21 cellular contexts compared by ENCODE assay signal in the genomic region with DNA sequence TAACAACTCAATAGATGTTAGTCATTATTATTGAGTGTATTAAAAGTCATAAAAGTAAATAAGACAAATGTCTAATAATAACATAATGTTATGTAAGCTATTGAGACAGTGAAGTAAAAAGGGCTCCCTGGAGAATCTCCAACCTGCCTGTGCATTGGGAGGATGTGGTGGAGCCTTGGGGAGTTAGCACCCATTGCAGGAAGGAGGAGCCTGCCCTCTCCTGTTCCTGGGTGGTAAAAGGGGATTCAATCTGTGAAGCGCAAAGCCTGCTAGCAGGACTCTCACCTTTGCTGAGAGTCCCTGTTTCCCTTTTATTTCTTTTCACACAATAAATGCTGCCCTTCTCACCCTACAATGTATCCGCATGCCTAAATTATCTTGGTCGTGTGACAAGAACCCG.
A peak's percentile ranks its signal among the peaks of the same experiment; 100 is the strongest.
DNase-seq lines count a peak whose midpoint lies in the region; ATAC-seq, FAIRE-seq and TF ChIP-seq lines count a peak whose summit lies in the region.
"Had no signal": no experiment of that assay in that cellular context is flagged by ENCODE, and none has a peak within 500 bp of the region (broad histone marks: within the 10 kb centered on the region; RNA-seq: fewer than 3 reads in every experiment).

No MANE protein-coding gene starts in this region.

- H2AFZ ChIP-seq in K562 (ENCODE audit: low read depth, low read length) (no peak overlapping the region), parathyroid adenoma (no peak overlapping the region)

- no peak for FAIRE-seq in K562 (lab: Jason Lieb, UNC)
- FAIRE-seq: G401.6, urothelium cell line had no signal

- H4K20me1 ChIP-seq in K562 (replicated peaks; ENCODE audit: control insufficient read depth, insufficient read depth, low read length): no peaks in the 10 kb centered on the region

- in situ Hi-C loops in K562 (cut with MboI): no loop called here

- H3K9ac ChIP-seq in K562 (ENCODE audit: insufficient read depth in 1 of 2, low read depth in 2 of 2, low read length in 2 of 2) (no peak overlapping the region), parathyroid adenoma (no peak overlapping the region)

- peak in 1 of 2 experiments; percentile 56; a peak in 2 of 4 replicates for TF ChIP-seq RAD21 in K562 (CRISPR knock-in tag; conservative IDR thresholded peaks at IDR 0.05 in 1 of 2, IDR thresholded peaks at IDR 0.05 in 1 of 2)

- H3K27me3 ChIP-seq in MG63: no peaks in the 10 kb centered on the region
- H3K27me3 ChIP-seq in K562 (ENCODE audit: control insufficient read depth in 2 of 2, insufficient read depth in 2 of 2, low read length in 2 of 2): no peaks in the 10 kb centered on the region
- H3K27me3 ChIP-seq in parathyroid adenoma (ENCODE audit: control insufficient read depth, insufficient read depth, low read length): no peaks in the 10 kb centered on the region
- H3K27me3 ChIP-seq: right lobe of liver, stomach had no signal

- no peaks in the 10 kb centered on the region for H3K9me1 ChIP-seq in K562 (ENCODE audit: control insufficient read depth, insufficient read depth, low read length)

- WGBS in K562 (ENCODE audit: insufficient coverage, low coverage, missing lambda C conversion rate): 79% methylated on average over 4 of the region's 4 CpGs

- DNase-seq in activated CD8-positive, alpha-beta T cell treated with anti-CD3 and anti-CD28 coated beads for 36 hours: peak; percentile 17
- DNase-seq in activated CD8-positive, alpha-beta T cell treated with anti-CD3 and anti-CD28 coated beads, Interleukin-2, amount 10 ng/mL, durations not matched to agents 7 days and 5 days: no peak
- peak; percentile 12 for DNase-seq in MG63
- DNase-seq in K562 (ENCODE audit: extremely low read depth in 1 of 4, low spot score in 3 of 4): peak in 1 of 4 experiments; percentile 6
- no peak for DNase-seq in AG08395 (ENCODE audit: low spot score)
- no peak for DNase-seq in NCI-H524 treated with DMSO at 0.1 percent for 48 hours (lab: John Stamatoyannopoulos, UW)
- DNase-seq: activated B cell treated with CpG ODN at 0.5 μM for 24 hours; amniotic stem cell; CD8-positive, alpha-beta memory T cell; effector memory CD4-positive, alpha-beta T cell; hypothalamus; left colon; NCI-H1092; right lobe of liver; stomach had no signal

- POLR2A ChIA-PET in activated CD8-positive, alpha-beta T cell treated with anti-CD3 and anti-CD28 coated beads for 36 hours (lab: Charles Lee): interaction anchor here (0.6 kb wide), 1 partner anchor 135 kb away, joined by 4 read pairs; no protein-coding TSS in a partner anchor
- POLR2A ChIA-PET in activated CD8-positive, alpha-beta T cell treated with anti-CD3 and anti-CD28 coated beads, Interleukin-2, amount 10 ng/mL, durations not matched to agents 7 days and 5 days (lab: Charles Lee): no interaction called here
- POLR2A ChIA-PET in K562 (lab: Yijun Ruan, JAX): no interaction called here

- H3K36me3 Mint-ChIP-seq in activated CD8-positive, alpha-beta T cell treated with anti-CD3 and anti-CD28 coated beads for 36 hours (ENCODE audit: low read depth): peaks cover 4% of the 10 kb centered on the region
- H3K36me3 Mint-ChIP-seq in activated CD8-positive, alpha-beta T cell treated with anti-CD3 and anti-CD28 coated beads, Interleukin-2, amount 10 ng/mL, durations not matched to agents 7 days and 5 days (ENCODE audit: low read depth): no peaks in the 10 kb centered on the region

- H3K4me1 ChIP-seq in K562 (replicated peaks in 1 of 2; ENCODE audit: control insufficient read depth in 2 of 2, insufficient read depth in 2 of 2, low read length in 2 of 2) (no peaks in the 10 kb centered on the region), parathyroid adenoma (peaks cover 3% of the 10 kb centered on the region)
- H3K4me1 ChIP-seq: right lobe of liver, stomach had no signal

- no peak overlapping the region for H3K4me3 Mint-ChIP-seq in activated CD8-positive, alpha-beta T cell treated with anti-CD3 and anti-CD28 coated beads for 36 hours
- H3K4me3 Mint-ChIP-seq in activated CD8-positive, alpha-beta T cell treated with anti-CD3 and anti-CD28 coated beads, Interleukin-2, amount 10 ng/mL, durations not matched to agents 7 days and 5 days: no peak overlapping the region
- H3K4me3 Mint-ChIP-seq: activated B cell treated with CpG ODN at 0.5 μM for 24 hours; CD8-positive, alpha-beta memory T cell; central memory CD8-positive, alpha-beta T cell had no signal

- no peak overlapping the region for H3K27ac ChIP-seq in K562 (ENCODE audit: extremely low read depth, low read depth, low read length)
- no peak overlapping the region for H3K27ac ChIP-seq in parathyroid adenoma
- H3K27ac ChIP-seq: right lobe of liver, stomach had no signal

- no peaks in the 10 kb centered on the region for H3K79me2 ChIP-seq in K562 (ENCODE audit: control insufficient read depth, insufficient read depth, low read length)
- no peaks in the 10 kb centered on the region for H3K79me2 ChIP-seq in parathyroid adenoma

- H3K27me3 Mint-ChIP-seq in activated CD8-positive, alpha-beta T cell treated with anti-CD3 and anti-CD28 coated beads for 36 hours: no peaks in the 10 kb centered on the region
- H3K27me3 Mint-ChIP-seq in activated CD8-positive, alpha-beta T cell treated with anti-CD3 and anti-CD28 coated beads, Interleukin-2, amount 10 ng/mL, durations not matched to agents 7 days and 5 days (ENCODE audit: low read depth): no peaks in the 10 kb centered on the region
- H3K27me3 Mint-ChIP-seq: activated B cell treated with CpG ODN at 0.5 μM for 24 hours; CD8-positive, alpha-beta memory T cell; central memory CD8-positive, alpha-beta T cell had no signal

- H3K36me3 ChIP-seq in MG63: no peaks in the 10 kb centered on the region
- no peaks in the 10 kb centered on the region for H3K36me3 ChIP-seq in K562 (ENCODE audit: control insufficient read depth, insufficient read depth, low read length)
- H3K36me3 ChIP-seq in parathyroid adenoma (ENCODE audit: control insufficient read depth, insufficient read depth, low read length): no peaks in the 10 kb centered on the region
- H3K36me3 ChIP-seq: right lobe of liver, stomach had no signal

- H3K4me2 ChIP-seq in K562 (ENCODE audit: insufficient read depth, low read length): no peak overlapping the region
- H3K4me2 ChIP-seq in parathyroid adenoma (ENCODE audit: low read length): no peak overlapping the region

- no peak for TF ChIP-seq EP300 in K562 (IDR thresholded peaks at IDR 0.05; ENCODE audit: low read length)

- TF ChIP-seq POLR2A in K562 (conservative IDR thresholded peaks at IDR 0.05): no peak

- intact Hi-C loops in activated CD8-positive, alpha-beta T cell treated with anti-CD3 and anti-CD28 coated beads for 36 hours (cut with micrococcal nuclease): no loop called here
- intact Hi-C loops in K562 (cut with micrococcal nuclease): loop anchor here (5.0 kb wide), 1 partner anchor 256 kb away; no protein-coding TSS in a partner anchor

- no peak for ATAC-seq in activated CD8-positive, alpha-beta T cell treated with anti-CD3 and anti-CD28 coated beads for 36 hours
- ATAC-seq in activated CD8-positive, alpha-beta T cell treated with anti-CD3 and anti-CD28 coated beads, Interleukin-2, amount 10 ng/mL, durations not matched to agents 7 days and 5 days: no peak
- ATAC-seq in K562 (peak; percentile 81), HG03457 (IDR thresholded peaks at IDR 0.05; ENCODE audit: unreplicated experiment) (no peak)
- ATAC-seq: left colon, Right ventricle myocardium inferior had no signal

- H3K4me3 ChIP-seq in MG63 (no peak overlapping the region), K562 (no peak overlapping the region), parathyroid adenoma (ENCODE audit: low read depth, low read length) (no peak overlapping the region)
- H3K4me3 ChIP-seq: right lobe of liver, stomach had no signal

- peak; percentile 10 for TF ChIP-seq CTCF in activated CD8-positive, alpha-beta T cell treated with anti-CD3 and anti-CD28 coated beads for 36 hours (IDR thresholded peaks at IDR 0.05)
- TF ChIP-seq CTCF in K562 (IDR thresholded peaks at IDR 0.05 in 2 of 3, conservative IDR thresholded peaks at IDR 0.05 in 1 of 3; ENCODE audit: insufficient read depth in 2 of 3, low read depth in 1 of 3, low read length in 3 of 3): peak in 2 of 3 experiments; percentile 40 to 41; a peak in 3 of 6 replicates
- peak; percentile 61 for TF ChIP-seq CTCF in parathyroid adenoma (IDR thresholded peaks at IDR 0.05)

- H3K9me3 ChIP-seq in MG63 (peaks cover 7% of the 10 kb centered on the region; the same call in 1 of the 2 replicates), K562 (replicated peaks; ENCODE audit: control insufficient read depth, insufficient read depth, low read depth, low read length) (no peaks in the 10 kb centered on the region), parathyroid adenoma (ENCODE audit: control insufficient read depth, low read length) (no peaks in the 10 kb centered on the region)
- H3K9me3 ChIP-seq: right lobe of liver, stomach had no signal

- CTCF ChIA-PET in activated CD8-positive, alpha-beta T cell treated with anti-CD3 and anti-CD28 coated beads for 36 hours (lab: Charles Lee): interaction anchor here (0.8 to 1.4 kb wide), 2 partner anchors 13 to 269 kb away, joined by 3 read pairs; no protein-coding TSS in a partner anchor
- CTCF ChIA-PET in activated CD8-positive, alpha-beta T cell treated with anti-CD3 and anti-CD28 coated beads, Interleukin-2, amount 10 ng/mL, durations not matched to agents 7 days and 5 days (lab: Charles Lee): interaction anchor here (0.6 to 1.5 kb wide), 4 partner anchors 252 to 697 kb away, joined by 3 to 6 read pairs (median 4); no protein-coding TSS in a partner anchor
- CTCF ChIA-PET in K562 (lab: Yijun Ruan, JAX; ENCODE audit: low intra/inter-chr PET ratio): no interaction called here

- no peaks in the 10 kb centered on the region for H3K9me3 Mint-ChIP-seq in activated CD8-positive, alpha-beta T cell treated with anti-CD3 and anti-CD28 coated beads for 36 hours
- peaks cover 3% of the 10 kb centered on the region for H3K9me3 Mint-ChIP-seq in activated CD8-positive, alpha-beta T cell treated with anti-CD3 and anti-CD28 coated beads, Interleukin-2, amount 10 ng/mL, durations not matched to agents 7 days and 5 days (ENCODE audit: insufficient read depth)
- H3K9me3 Mint-ChIP-seq: central memory CD8-positive, alpha-beta T cell had no signal

- no TSS peak for BruUV-seq in K562 (replicated peaks; lab: Mats Ljungman, UMichigan)

- no peaks in the 10 kb centered on the region for H3K4me1 Mint-ChIP-seq in activated CD8-positive, alpha-beta T cell treated with anti-CD3 and anti-CD28 coated beads for 36 hours (ENCODE audit: low read depth)
- H3K4me1 Mint-ChIP-seq in activated CD8-positive, alpha-beta T cell treated with anti-CD3 and anti-CD28 coated beads, Interleukin-2, amount 10 ng/mL, durations not matched to agents 7 days and 5 days (ENCODE audit: low read depth): no peaks in the 10 kb centered on the region
- H3K4me1 Mint-ChIP-seq: CD8-positive, alpha-beta memory T cell; central memory CD8-positive, alpha-beta T cell had no signal

- no peak overlapping the region for H3K27ac Mint-ChIP-seq in activated CD8-positive, alpha-beta T cell treated with anti-CD3 and anti-CD28 coated beads for 36 hours
- no peak overlapping the region for H3K27ac Mint-ChIP-seq in activated CD8-positive, alpha-beta T cell treated with anti-CD3 and anti-CD28 coated beads, Interleukin-2, amount 10 ng/mL, durations not matched to agents 7 days and 5 days
- H3K27ac Mint-ChIP-seq: activated B cell treated with CpG ODN at 0.5 μM for 24 hours; CD8-positive, alpha-beta memory T cell had no signal

TF ChIP-seq in K562, 482 proteins besides CTCF, POLR2A, EP300 and RAD21 (continues in another document):
- TF ChIP-seq ZC3H8 (IDR thresholded peaks at IDR 0.05) (no peak), TRIM24 (IDR thresholded peaks at IDR 0.05) (no peak)

Comparison
In these comparisons a context has a peak if more than half of its experiments do, and no peak if none do; other contexts are left out.
1. DNase-seq: peak in activated CD8-positive, alpha-beta T cell treated with anti-CD3 and anti-CD28 coated beads for 36 hours (single experiment) and MG63 (single experiment); none in activated CD8-positive, alpha-beta T cell treated with anti-CD3 and anti-CD28 coated beads, Interleukin-2, amount 10 ng/mL, durations not matched to agents 7 days and 5 days (single experiment), AG08395 (single experiment) and NCI-H524 treated with DMSO at 0.1 percent for 48 hours (single experiment).
2. CTCF ChIP-seq: peak in every context shown above with its lines; median percentile 61 in parathyroid adenoma; 40 in K562; 10 in activated CD8-positive, alpha-beta T cell treated with anti-CD3 and anti-CD28 coated beads for 36 hours.